Comparison of ENCODE assay signal across 8 cellular contexts in genomic region chr22:23240639-23241389, GRCh38.
DNase-seq lines count a peak whose midpoint lies in the region; ATAC-seq, FAIRE-seq and TF ChIP-seq lines count a peak whose summit lies in the region.

No MANE protein-coding gene starts in this region.

- no peaks in the 10 kb centered on the region for H3K9me3 Mint-ChIP-seq in naive thymus-derived CD8-positive, alpha-beta T cell

- in situ Hi-C loops in brain microvascular endothelial cell (cut with HindIII; ENCODE audit: low pct_ligation_motif_present, low sequenced_read_pairs), result no loop called here

- no peaks in the 10 kb centered on the region for H3K27me3 Mint-ChIP-seq in naive thymus-derived CD8-positive, alpha-beta T cell

- no peak for FAIRE-seq in D721Med (lab: Jason Lieb, UNC)

- H3K4me3 Mint-ChIP-seq in naive thymus-derived CD8-positive, alpha-beta T cell, result peak overlapping the region in 4 of 10 donors; percentile 17 to 78 (median 48)

- peaks cover 0 to under 1% (median 0%) of the 10 kb centered on the region in 3 donors for H3K36me3 Mint-ChIP-seq in naive thymus-derived CD8-positive, alpha-beta T cell

- POLR2A ChIA-PET in naive thymus-derived CD8-positive, alpha-beta T cell (lab: Charles Lee), result interaction anchor here (3.1 kb wide), 1 partner anchor 15 kb away, joined by 24 read pairs; no protein-coding TSS in a partner anchor

- no peak overlapping the region for H3K4me3 ChIP-seq in brain microvascular endothelial cell (ENCODE audit: low read depth, low read length)

- H3K4me1 Mint-ChIP-seq in naive thymus-derived CD8-positive, alpha-beta T cell, result peaks cover 46 to 89% (median 78%) of the 10 kb centered on the region in 4 donors

- no peak for ATAC-seq in naive thymus-derived CD8-positive, alpha-beta T cell
- ATAC-seq in HG02885 (IDR thresholded peaks at IDR 0.05; ENCODE audit: poor library complexity, unreplicated experiment) (no peak), GM21360 (IDR thresholded peaks at IDR 0.05; ENCODE audit: unreplicated experiment) (no peak), GM21786 (IDR thresholded peaks at IDR 0.05; ENCODE audit: unreplicated experiment) (no peak)

- peaks cover 9% of the 10 kb centered on the region for H3K36me3 ChIP-seq in brain microvascular endothelial cell (replicated peaks)

- H3K27me3 ChIP-seq in brain microvascular endothelial cell (replicated peaks), result peaks cover 3% of the 10 kb centered on the region

- peak; percentile 43 for TF ChIP-seq CTCF in D721Med (IDR thresholded peaks at IDR 0.05; ENCODE audit: insufficient read depth, missing control alignments)
- TF ChIP-seq CTCF in brain microvascular endothelial cell (IDR thresholded peaks at IDR 0.05; ENCODE audit: low read depth, low read length, missing control alignments), result peak; percentile 60

- DNase-seq in D721Med (ENCODE audit: insufficient read length, low spot score), result no peak
- DNase-seq in NAMALWA (ENCODE audit: low spot score), result peak; percentile 48
- no peak for DNase-seq in brain microvascular endothelial cell
- DNase-seq in naive thymus-derived CD8-positive, alpha-beta T cell, result no peak
- DNase-seq in AG08395 (ENCODE audit: low spot score), result no peak

- peak overlapping the region; percentile 76 to 99 (median 94) for H3K27ac Mint-ChIP-seq in naive thymus-derived CD8-positive, alpha-beta T cell

- H3K27ac ChIP-seq in brain microvascular endothelial cell, result no peak overlapping the region
